9 cellular contexts compared by ENCODE assay signal in the genomic region with DNA sequence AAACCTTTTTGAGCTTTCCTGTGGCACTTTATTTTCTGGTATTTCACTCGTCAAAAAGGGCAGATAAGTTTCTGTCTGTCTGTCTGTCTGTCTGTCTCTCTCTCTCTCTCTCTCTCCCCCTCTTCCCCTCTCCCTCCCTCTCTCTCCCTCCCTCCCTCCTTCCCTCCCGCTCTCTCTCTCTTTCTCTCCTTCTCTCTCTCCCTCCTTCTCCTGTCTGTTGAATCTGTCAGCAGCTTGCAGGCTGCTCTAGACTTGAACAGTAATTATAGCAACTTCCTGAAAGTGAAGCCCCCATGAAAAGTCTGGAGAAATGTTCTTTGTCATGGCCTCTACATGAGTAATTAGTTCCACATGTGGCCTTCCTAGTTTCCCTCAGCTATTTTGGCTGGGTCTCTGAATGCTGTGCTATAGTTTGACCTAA.
A peak's percentile ranks its signal among the peaks of the same experiment; 100 is the strongest.
DNase-seq lines count a peak whose midpoint lies in the region; ATAC-seq and TF ChIP-seq lines count a peak whose summit lies in the region.
"Had no signal": no experiment of that assay in that cellular context is flagged by ENCODE, and none has a peak within 500 bp of the region (broad histone marks: within the 10 kb centered on the region; RNA-seq: fewer than 3 reads in every experiment).

No MANE protein-coding gene starts in this region.

- H3K27ac Mint-ChIP-seq in T-helper 17 cell: peak overlapping the region; percentile 57
- H3K27ac Mint-ChIP-seq in glutamatergic neuron (ENCODE audit: unreplicated experiment): no peak overlapping the region
- H3K27ac Mint-ChIP-seq in progenitor cell of endocrine pancreas: peak overlapping the region; percentile 76

- peaks cover 8% of the 10 kb centered on the region for H3K27me3 ChIP-seq in HAP-1 (ENCODE audit: low read depth)
- H3K27me3 ChIP-seq: body of pancreas had no signal

- no peak for TF ChIP-seq CTCF in glutamatergic neuron (IDR thresholded peaks at IDR 0.05; ENCODE audit: partially characterized antibody, unreplicated experiment)
- no peak for TF ChIP-seq CTCF in progenitor cell of endocrine pancreas (IDR thresholded peaks at IDR 0.05; ENCODE audit: unreplicated experiment)

- H3K27me3 Mint-ChIP-seq in T-helper 17 cell: no peaks in the 10 kb centered on the region
- H3K27me3 Mint-ChIP-seq in glutamatergic neuron (ENCODE audit: unreplicated experiment): no peaks in the 10 kb centered on the region
- H3K27me3 Mint-ChIP-seq in progenitor cell of endocrine pancreas: no peaks in the 10 kb centered on the region

- H3K4me3 Mint-ChIP-seq in T-helper 17 cell: no peak overlapping the region
- peak overlapping the region; percentile 25 for H3K4me3 Mint-ChIP-seq in glutamatergic neuron (ENCODE audit: unreplicated experiment)
- H3K4me3 Mint-ChIP-seq in progenitor cell of endocrine pancreas (ENCODE audit: low read depth): no peak overlapping the region

- no peaks in the 10 kb centered on the region for H3K36me3 ChIP-seq in HAP-1 (replicated peaks)

- H3K36me3 Mint-ChIP-seq in T-helper 17 cell (ENCODE audit: low read depth): no peaks in the 10 kb centered on the region
- H3K36me3 Mint-ChIP-seq in glutamatergic neuron (ENCODE audit: unreplicated experiment): no peaks in the 10 kb centered on the region
- no peaks in the 10 kb centered on the region for H3K36me3 Mint-ChIP-seq in progenitor cell of endocrine pancreas (ENCODE audit: insufficient read depth)

- H3K9me3 ChIP-seq in T-helper 17 cell (ENCODE audit: control insufficient read depth, low read length, poor library complexity, severe bottlenecking) (no peaks in the 10 kb centered on the region), HAP-1 (no peaks in the 10 kb centered on the region)
- H3K9me3 ChIP-seq: body of pancreas had no signal

- H3K4me1 Mint-ChIP-seq in T-helper 17 cell: no peaks in the 10 kb centered on the region
- H3K4me1 Mint-ChIP-seq in glutamatergic neuron (ENCODE audit: low read depth, unreplicated experiment): peaks cover 19% of the 10 kb centered on the region
- H3K4me1 Mint-ChIP-seq in progenitor cell of endocrine pancreas (ENCODE audit: low read depth): peaks cover 37% of the 10 kb centered on the region

- TF ChIP-seq POLR2A in GM18505 (IDR thresholded peaks at IDR 0.05; ENCODE audit: borderline replicate concordance, extremely low read depth, insufficient read depth, insufficient read length): no peak

- in situ Hi-C loops in HAP-1 (cut with MboI; ENCODE audit: low sequenced_read_pairs): no loop called here

- 0 out of 2 replicates have a peak, but pooled peaks cover 3% of the 10 kb centered on the region for H3K4me1 ChIP-seq in HAP-1

- DNase-seq in AG20443 (ENCODE audit: low spot score) (peak; percentile 12), T-helper 17 cell (no peak), glutamatergic neuron (no peak), progenitor cell of endocrine pancreas (ENCODE audit: low spot score, unreplicated experiment) (no peak), nucleus accumbens (lab: John Stamatoyannopoulos, UW) (no peak), HAP-1 (ENCODE audit: low spot score in 2 of 2) (no peak), T1000 (lab: John Stamatoyannopoulos, UW) (no peak)

- H3K9me3 Mint-ChIP-seq in glutamatergic neuron (ENCODE audit: unreplicated experiment) (no peaks in the 10 kb centered on the region), progenitor cell of endocrine pancreas (ENCODE audit: low read depth) (no peaks in the 10 kb centered on the region)

- ATAC-seq in T-helper 17 cell: no peak
- no peak for ATAC-seq in GM18505 (IDR thresholded peaks at IDR 0.05; ENCODE audit: unreplicated experiment)

- H3K4me3 ChIP-seq in HAP-1: no peak overlapping the region
- H3K4me3 ChIP-seq: body of pancreas had no signal
